22 cellular contexts compared by ENCODE assay signal in genomic region chr6:163866192-163866591, GRCh38.
DNase-seq lines count a peak whose midpoint lies in the region; TF ChIP-seq lines count a peak whose summit lies in the region.
"Had no signal": no experiment of that assay in that cellular context is flagged by ENCODE, and none has a peak within 500 bp of the region (broad histone marks: within the 10 kb centered on the region; RNA-seq: fewer than 3 reads in every experiment).

No MANE protein-coding gene starts in this region.

- H2BK120ac ChIP-seq in H9 (ENCODE audit: low read depth, low read length, poor library complexity, severe bottlenecking) = no peak overlapping the region

- no peak overlapping the region for H2AK5ac ChIP-seq in H9 (ENCODE audit: insufficient read length, low read length)

- no peak overlapping the region for H4K91ac ChIP-seq in H9 (ENCODE audit: insufficient read length, low read depth, low read length)

- H3K14ac ChIP-seq in H9 (ENCODE audit: insufficient read depth, low read length) = peak overlapping the region; percentile 49; the same call in 1 of the 2 replicates

- no CpG with 5 or more reads among the region's 9 CpGs for WGBS in H9 (ENCODE audit: extremely low coverage, insufficient read length, low lambda C conversion rate)
- 84 to 87% methylated on average over 4 to 9 of the region's 9 CpGs for WGBS in endodermal cell (ENCODE audit: insufficient coverage in 1 of 2, insufficient read length in 1 of 2), 2 experiments

- no peak overlapping the region for H3K23ac ChIP-seq in H9 (ENCODE audit: insufficient read length, low read depth, low read length)

- H3K27ac Mint-ChIP-seq in H9 = no peak overlapping the region
- H3K27ac Mint-ChIP-seq in endodermal cell = no peak overlapping the region
- H3K27ac Mint-ChIP-seq: CD14-positive monocyte had no signal

- H3K18ac ChIP-seq in H9 (ENCODE audit: insufficient read length, low read depth, low read length) = no peak overlapping the region

- no peak overlapping the region for H3T11ph ChIP-seq in H9 (ENCODE audit: low read length)

- H3K4me1 Mint-ChIP-seq in H9 = peaks cover 27 to 32% of the 10 kb centered on the region in 2 experiments
- peaks cover 9% of the 10 kb centered on the region for H3K4me1 Mint-ChIP-seq in endodermal cell

- no peak overlapping the region for H2BK15ac ChIP-seq in H9 (ENCODE audit: low read depth, low read length)

- no peak overlapping the region for H2AFZ ChIP-seq in H9 (ENCODE audit: low read length)
- H2AFZ ChIP-seq: GM23248 had no signal

- H3K27ac ChIP-seq in H9 (ENCODE audit: insufficient read length, low read depth, low read length) (no peak overlapping the region), endodermal cell (ENCODE audit: low read depth, low read length) (no peak overlapping the region)
- H3K27ac ChIP-seq: 22Rv1, GM23248, KMS-11, RWPE1, SJSA1 had no signal

- H3K9me3 Mint-ChIP-seq in H9 (no peaks in the 10 kb centered on the region; a peak in 1 of 5 replicates), endodermal cell (no peaks in the 10 kb centered on the region)

- H3K4ac ChIP-seq in H9 (ENCODE audit: low read depth, low read length) = no peak overlapping the region

- TF ChIP-seq CTCF in H9 (conservative IDR thresholded peaks at IDR 0.05) (no peak), endodermal cell (conservative IDR thresholded peaks at IDR 0.05) (peak; percentile 44), foreskin fibroblast (IDR thresholded peaks at IDR 0.05; ENCODE audit: low read depth, low read length) (no peak)

- no peak overlapping the region for H2BK12ac ChIP-seq in H9 (ENCODE audit: insufficient read length, low read depth, low read length)

- H3K36me3 Mint-ChIP-seq in H9 (ENCODE audit: insufficient read depth in 1 of 3, low read depth in 3 of 3) (no peaks in the 10 kb centered on the region), endodermal cell (ENCODE audit: low read depth) (no peaks in the 10 kb centered on the region)
- H3K36me3 Mint-ChIP-seq: CD14-positive monocyte had no signal

- no peaks in the 10 kb centered on the region for H3K36me3 ChIP-seq in endodermal cell (ENCODE audit: control insufficient read depth, insufficient read depth, low read length)
- H3K36me3 ChIP-seq: SJSA1 had no signal

- H3K23me2 ChIP-seq in H9 (ENCODE audit: insufficient read length, low read depth, low read length, poor library complexity, severe bottlenecking) = no peaks in the 10 kb centered on the region

- DNase-seq in NCI-H82 (lab: John Stamatoyannopoulos, UW) = peak; percentile 24
- no peak for DNase-seq in NCI-H82 treated with DMSO at 0.1 percent for 48 hours (lab: John Stamatoyannopoulos, UW; ENCODE audit: unreplicated experiment)
- peak; percentile 62 for DNase-seq in H9
- DNase-seq in endodermal cell = peak; percentile 74
- peak; percentile 27 for DNase-seq in left kidney (ENCODE audit: low read depth, low spot score)
- DNase-seq in DMS114 treated with DMSO at 0.1 percent for 48 hours (lab: John Stamatoyannopoulos, UW; ENCODE audit: unreplicated experiment) = no peak
- DNase-seq in foreskin fibroblast = no peak
- DNase-seq in NCI-H1694 treated with DMSO at 0.1 percent for 48 hours (lab: John Stamatoyannopoulos, UW) = no peak
- DNase-seq: AML-193, DND-41, GDM1, GM23248, MV-4-11, NCI-H187, NCI-H2227 treated with DMSO at 0.1 percent for 48 hours, NCI-H510A treated with DMSO at 0.1 percent for 48 hours, PC-3 had no signal

- no peaks in the 10 kb centered on the region for H4K20me1 ChIP-seq in H9 (ENCODE audit: control insufficient read depth, insufficient read depth, insufficient read length)

- no peak overlapping the region for H2BK5ac ChIP-seq in H9 (ENCODE audit: insufficient read length, low read length)

- H3K27me3 ChIP-seq in H9 (ENCODE audit: insufficient read depth, low read length) = no peaks in the 10 kb centered on the region
- H3K27me3 ChIP-seq in endodermal cell (ENCODE audit: control insufficient read depth, insufficient read depth, low read length, poor library complexity, severe bottlenecking) = no peaks in the 10 kb centered on the region
- H3K27me3 ChIP-seq: SJSA1 had no signal

- H3K79me2 ChIP-seq in H9 (ENCODE audit: insufficient read depth, low read length) = no peaks in the 10 kb centered on the region

- no peaks in the 10 kb centered on the region for H3K9me3 ChIP-seq in H9 (ENCODE audit: control insufficient read depth, low read depth, low read length)
- H3K9me3 ChIP-seq in endodermal cell (ENCODE audit: control insufficient read depth, low read length) = no peaks in the 10 kb centered on the region
- H3K9me3 ChIP-seq: SJSA1 had no signal

- H3K9ac ChIP-seq in H9 (ENCODE audit: extremely low read depth, insufficient read length, low read length) (no peak overlapping the region), endodermal cell (ENCODE audit: extremely low read depth, low read length, poor library complexity, severe bottlenecking) (no peak overlapping the region)
- H3K9ac ChIP-seq: GM23248, KMS-11 had no signal

- H3K4me3 Mint-ChIP-seq in H9 (no peak overlapping the region), endodermal cell (no peak overlapping the region)
- H3K4me3 Mint-ChIP-seq: CD14-positive monocyte had no signal

- H2BK20ac ChIP-seq in H9 (ENCODE audit: low read depth, low read length, poor library complexity, severe bottlenecking) = no peak overlapping the region

- H4K5ac ChIP-seq in H9 (ENCODE audit: insufficient read length, low read depth, low read length) = no peak overlapping the region

- no peaks in the 10 kb centered on the region for H3K79me1 ChIP-seq in H9 (ENCODE audit: insufficient read depth, low read depth, low read length, poor library complexity, severe bottlenecking)

- H3K27me3 Mint-ChIP-seq in H9 (ENCODE audit: low read depth) (peaks cover 2% of the 10 kb centered on the region; the same call in 1 of the 2 replicates), endodermal cell (ENCODE audit: insufficient read depth) (peaks cover 9% of the 10 kb centered on the region)

- no peak overlapping the region for H4K8ac ChIP-seq in H9 (replicated peaks; ENCODE audit: insufficient read length, low read depth, low read length)

- H3K4me2 ChIP-seq in H9 (ENCODE audit: insufficient read depth, insufficient read length, low read length) = no peak overlapping the region
- H3K4me2 ChIP-seq: KMS-11 had no signal

- H3K56ac ChIP-seq in H9 (ENCODE audit: insufficient read length, low read depth, low read length) = no peak overlapping the region

- H3K4me1 ChIP-seq in H9 (ENCODE audit: insufficient read depth, low read length) (no peaks in the 10 kb centered on the region; the same call in 1 of the 2 replicates), endodermal cell (ENCODE audit: control insufficient read depth, insufficient read depth, low read length) (no peaks in the 10 kb centered on the region)

- no peak overlapping the region for H3K4me3 ChIP-seq in endodermal cell (ENCODE audit: low read length)
- no peak overlapping the region for H3K4me3 ChIP-seq in foreskin fibroblast (ENCODE audit: low read depth in 1 of 2, low read length in 2 of 2)
- H3K4me3 ChIP-seq: GM23248, SJSA1 had no signal

Comparison
In these comparisons a context has a peak if more than half of its experiments do, and no peak if none do; other contexts are left out.
1. DNase-seq: peak in NCI-H82 (single experiment), H9 (single experiment), endodermal cell (single experiment) and left kidney (single experiment); none in NCI-H82 treated with DMSO at 0.1 percent for 48 hours (single experiment), DMS114 treated with DMSO at 0.1 percent for 48 hours (single experiment), foreskin fibroblast (0 of 2) and NCI-H1694 treated with DMSO at 0.1 percent for 48 hours (single experiment).